8 cellular contexts compared by ENCODE assay signal in genomic region chr19:4083677-4084546, GRCh38. TPM values are rescaled to one million over a fixed set of nuclear protein-coding genes. Genes with fewer than 3 reads are reported as not detected.
DNase-seq lines count a peak whose midpoint lies in the region; ATAC-seq, FAIRE-seq and TF ChIP-seq lines count a peak whose summit lies in the region.

No MANE protein-coding gene starts in this region.

- peak overlapping the region; percentile 82 for H3K27ac ChIP-seq in C4-2B

- peak overlapping the region; percentile 35 for H3K4me3 Mint-ChIP-seq in activated naive CD8-positive, alpha-beta T cell
- H3K4me3 Mint-ChIP-seq in natural killer cell, result peak overlapping the region; percentile 89

- no peaks in the 10 kb centered on the region for H3K9me3 Mint-ChIP-seq in activated naive CD8-positive, alpha-beta T cell (ENCODE audit: low read depth)
- H3K9me3 Mint-ChIP-seq in natural killer cell, result no peaks in the 10 kb centered on the region

- peak overlapping the region; percentile 64 for H3K27ac Mint-ChIP-seq in activated naive CD8-positive, alpha-beta T cell
- peak overlapping the region; percentile 67 to 88 for H3K27ac Mint-ChIP-seq in natural killer cell

- intact Hi-C loops in natural killer cell (cut with micrococcal nuclease), result no loop called here

- H3K27me3 Mint-ChIP-seq in activated naive CD8-positive, alpha-beta T cell, result no peaks in the 10 kb centered on the region
- H3K27me3 Mint-ChIP-seq in natural killer cell (ENCODE audit: low read depth in 2 of 2), result no peaks in the 10 kb centered on the region

- no peak for FAIRE-seq in H54 (lab: Jason Lieb, UNC)

- no peak for TF ChIP-seq CTCF in C4-2B (conservative IDR thresholded peaks at IDR 0.05)
- TF ChIP-seq CTCF in GM20000 (IDR thresholded peaks at IDR 0.05; ENCODE audit: extremely low read depth, missing control alignments), result no peak
- TF ChIP-seq CTCF in natural killer cell (IDR thresholded peaks at IDR 0.05), result no peak

- no peaks in the 10 kb centered on the region for H3K36me3 Mint-ChIP-seq in activated naive CD8-positive, alpha-beta T cell
- no peaks in the 10 kb centered on the region for H3K36me3 Mint-ChIP-seq in natural killer cell

- ATAC-seq in natural killer cell, result peak; percentile 38 to 63 (median 45)
- ATAC-seq in HG02798 (IDR thresholded peaks at IDR 0.05; ENCODE audit: poor library complexity, unreplicated experiment), result no peak
- no peak for ATAC-seq in GM18907 (IDR thresholded peaks at IDR 0.05; ENCODE audit: unreplicated experiment)

- H3K4me1 Mint-ChIP-seq in activated naive CD8-positive, alpha-beta T cell (ENCODE audit: low read depth), result peaks cover 47% of the 10 kb centered on the region
- peaks cover 29 to 39% of the 10 kb centered on the region in 2 donors for H3K4me1 Mint-ChIP-seq in natural killer cell

- DNase-seq in GM20000 (ENCODE audit: low spot score) (peak; percentile 80), natural killer cell (no peak), NCI-H748 treated with DMSO at 0.1 percent for 48 hours (lab: John Stamatoyannopoulos, UW) (no peak), H54 (ENCODE audit: insufficient read length, low spot score) (no peak)

- no peak for TF ChIP-seq POLR2A in H54 (IDR thresholded peaks at IDR 0.05; ENCODE audit: low read depth, low read length)

RNA-seq across cellular contexts. Expression of gene ZBTB7A, which starts 17.2 kb away (rescaled TPM):
- 10 to 100 TPM; 81.6 to 97.7 (median 82.9) TPM for total RNA-seq in natural killer cell

RNA-seq across cellular contexts. Expression of gene MAP2K2, which starts 40.0 kb away (rescaled TPM):
- 100 to 1,000 TPM; 137 to 154 (median 152) TPM for total RNA-seq in natural killer cell

Comparison
In these comparisons a context has a peak if more than half of its experiments do, and no peak if none do; other contexts are left out.
1. ATAC-seq: peak in natural killer cell (3 of 3); none in HG02798 (single experiment) and GM18907 (single experiment).